Comparison of ENCODE assay signal across 19 cellular contexts in genomic region chr17:56973520-56973919, GRCh38. TPM values are rescaled to one million over a fixed set of nuclear protein-coding genes. Genes with fewer than 3 reads are reported as not detected.
DNase-seq lines count a peak whose midpoint lies in the region; ATAC-seq and TF ChIP-seq lines count a peak whose summit lies in the region.
"Had no signal": no experiment of that assay in that cellular context is flagged by ENCODE, and none has a peak within 500 bp of the region (broad histone marks: within the 10 kb centered on the region; RNA-seq: fewer than 3 reads in every experiment).

No MANE protein-coding gene starts in this region.

- H2AFZ ChIP-seq in parathyroid adenoma, result peak overlapping the region; percentile 45

- peaks cover 13% of the 10 kb centered on the region for H3K4me1 Mint-ChIP-seq in endodermal cell

- TF ChIP-seq CTCF in endodermal cell (conservative IDR thresholded peaks at IDR 0.05) (no peak), parathyroid adenoma (IDR thresholded peaks at IDR 0.05) (no peak), tibial artery (IDR thresholded peaks at IDR 0.05) (no peak)

- H3K27me3 ChIP-seq in endodermal cell (ENCODE audit: control insufficient read depth, insufficient read depth, low read length, poor library complexity, severe bottlenecking) (no peaks in the 10 kb centered on the region), parathyroid adenoma (ENCODE audit: control insufficient read depth, insufficient read depth, low read length) (no peaks in the 10 kb centered on the region), tibial artery (no peaks in the 10 kb centered on the region)

- no peaks in the 10 kb centered on the region for H3K4me1 ChIP-seq in endodermal cell (ENCODE audit: control insufficient read depth, insufficient read depth, low read length)
- H3K4me1 ChIP-seq in parathyroid adenoma, result peaks cover 18% of the 10 kb centered on the region
- H3K4me1 ChIP-seq in tibial artery, result peaks cover 0 to 9% (median 1%) of the 10 kb centered on the region in 4 donors

- no peaks in the 10 kb centered on the region for H3K79me2 ChIP-seq in parathyroid adenoma

- no peak overlapping the region for H3K4me3 ChIP-seq in endodermal cell (ENCODE audit: low read length)
- H3K4me3 ChIP-seq in parathyroid adenoma (ENCODE audit: low read depth, low read length), result no peak overlapping the region
- H3K4me3 ChIP-seq in tibial artery, result no peak overlapping the region
- H3K4me3 ChIP-seq: GM12878 had no signal

- WGBS in endodermal cell (ENCODE audit: insufficient coverage in 1 of 2, insufficient read length in 1 of 2), 2 experiments, result 95 to 100% methylated on average over 4 to 7 of the region's 7 CpGs

- DNase-seq in HPDE6-E6E7 (ENCODE audit: extremely low spot score) (peak; percentile 35), NCI-H446 treated with DMSO at 0.1 percent for 48 hours (lab: John Stamatoyannopoulos, UW) (peak; percentile 73), endodermal cell (peak; percentile 31), tibial artery (no peak), cardiac septum (ENCODE audit: low spot score) (no peak)
- DNase-seq: activated B cell treated with CpG ODN at 0.5 μM for 24 hours; activated naive CD8-positive, alpha-beta T cell treated with anti-CD3 and anti-CD28 coated beads for 36 hours; GDM1; NCI-H1436; nephron progenitor cell; Right ventricle myocardium superior; small intestine; stimulated activated CD4-positive, alpha-beta T cell treated with anti-CD3 and anti-CD28 coated beads, Interleukin-4, amount 100 ng/mL, for 24 hours; substantia nigra had no signal

- peak overlapping the region; percentile 5 for H3K4me2 ChIP-seq in parathyroid adenoma (ENCODE audit: low read length)

- H3K9me3 ChIP-seq in endodermal cell (ENCODE audit: control insufficient read depth, low read length) (peaks cover 34% of the 10 kb centered on the region), parathyroid adenoma (ENCODE audit: control insufficient read depth, low read length) (no peaks in the 10 kb centered on the region), tibial artery (no peaks in the 10 kb centered on the region)

- H3K36me3 Mint-ChIP-seq in endodermal cell (ENCODE audit: low read depth), result no peaks in the 10 kb centered on the region
- H3K36me3 Mint-ChIP-seq: activated naive CD8-positive, alpha-beta T cell treated with anti-CD3 and anti-CD28 coated beads for 36 hours had no signal

- H3K9ac ChIP-seq in endodermal cell (ENCODE audit: extremely low read depth, low read length, poor library complexity, severe bottlenecking), result no peak overlapping the region
- no peak overlapping the region for H3K9ac ChIP-seq in parathyroid adenoma

- peaks cover 3% of the 10 kb centered on the region for H3K27me3 Mint-ChIP-seq in endodermal cell (ENCODE audit: insufficient read depth)
- H3K27me3 Mint-ChIP-seq: activated B cell treated with CpG ODN at 0.5 μM for 24 hours; activated naive CD8-positive, alpha-beta T cell treated with anti-CD3 and anti-CD28 coated beads for 36 hours; B cell had no signal

- ATAC-seq in HG03280 (IDR thresholded peaks at IDR 0.05; ENCODE audit: unreplicated experiment), result no peak
- ATAC-seq: GM12878 had no signal

- H3K4me3 Mint-ChIP-seq in endodermal cell, result no peak overlapping the region
- H3K4me3 Mint-ChIP-seq: activated B cell treated with CpG ODN at 0.5 μM for 24 hours; activated naive CD8-positive, alpha-beta T cell treated with anti-CD3 and anti-CD28 coated beads for 36 hours; B cell; nephron progenitor cell; T-helper 1 cell treated with Interleukin-12 subunit alpha and Interleukin-12 subunit beta and Interleukin-4 antibody, amounts not matched to agents 30 μg/mL and 1 μg/mL, for 36 hours had no signal

- intact Hi-C loops in tibial artery (cut with DNase I; ENCODE audit: low total_unique reads), result no loop called here
- intact Hi-C loops in cardiac septum (cut with DNase I), result no loop called here

- H3K27ac ChIP-seq in endodermal cell (ENCODE audit: low read depth, low read length) (no peak overlapping the region), parathyroid adenoma (peak overlapping the region; percentile 65), tibial artery (no peak overlapping the region)

- no peaks in the 10 kb centered on the region for H3K36me3 ChIP-seq in endodermal cell (ENCODE audit: control insufficient read depth, insufficient read depth, low read length)
- H3K36me3 ChIP-seq in parathyroid adenoma (ENCODE audit: control insufficient read depth, insufficient read depth, low read length), result no peaks in the 10 kb centered on the region
- H3K36me3 ChIP-seq in tibial artery, result no peaks in the 10 kb centered on the region

- H3K9me3 Mint-ChIP-seq in endodermal cell, result peaks cover 30% of the 10 kb centered on the region
- H3K9me3 Mint-ChIP-seq: activated B cell treated with CpG ODN at 0.5 μM for 24 hours; activated naive CD8-positive, alpha-beta T cell treated with anti-CD3 and anti-CD28 coated beads for 36 hours; T-helper 1 cell treated with Interleukin-12 subunit alpha and Interleukin-12 subunit beta and Interleukin-4 antibody, amounts not matched to agents 30 μg/mL and 1 μg/mL, for 36 hours had no signal

- no peak overlapping the region for H3K27ac Mint-ChIP-seq in endodermal cell
- H3K27ac Mint-ChIP-seq: activated B cell treated with CpG ODN at 0.5 μM for 24 hours; activated naive CD8-positive, alpha-beta T cell treated with anti-CD3 and anti-CD28 coated beads for 36 hours; B cell; nephron progenitor cell; T-helper 1 cell treated with Interleukin-12 subunit alpha and Interleukin-12 subunit beta and Interleukin-4 antibody, amounts not matched to agents 30 μg/mL and 1 μg/mL, for 36 hours had no signal

RNA-seq across cellular contexts. Expression of gene SCPEP1, which starts 4.4 kb away (rescaled TPM):
- total RNA-seq in endodermal cell (10 to 100 TPM; 28.5 to 30.8 TPM), cardiac septum (45.6 TPM)
- 38.0 TPM for polyA plus RNA-seq in endodermal cell (2013, experiment 1 of 2)
- 30.3 TPM for polyA plus RNA-seq in endodermal cell (2013, experiment 2 of 2)

RNA-seq across cellular contexts. Expression of gene COIL, which starts 12.7 kb away (rescaled TPM):
- total RNA-seq in endodermal cell, result 10 to 100 TPM; 18.2 to 19.2 TPM
- polyA plus RNA-seq in endodermal cell (2013, experiment 1 of 2), result 23.8 TPM
- polyA plus RNA-seq in endodermal cell (2013, experiment 2 of 2), result 25.6 TPM
- total RNA-seq in cardiac septum, result 7.0 TPM

RNA-seq across cellular contexts. Expression of gene TRIM25, which starts 59.7 kb away (rescaled TPM):
- total RNA-seq in endodermal cell, result 10 to 100 TPM; 18.8 to 21.3 TPM
- 8.9 TPM for polyA plus RNA-seq in endodermal cell (2013, experiment 1 of 2)
- polyA plus RNA-seq in endodermal cell (2013, experiment 2 of 2), result 9.3 TPM
- total RNA-seq in cardiac septum, result 15.2 TPM

Comparison
In these comparisons a context has a peak if more than half of its experiments do, and no peak if none do; other contexts are left out.
1. DNase-seq: peak in HPDE6-E6E7 (single experiment), NCI-H446 treated with DMSO at 0.1 percent for 48 hours (single experiment) and endodermal cell (single experiment); none in tibial artery (0 of 2) and cardiac septum (single experiment).